In genomic region chr1:26784023-26784871, GRCh38 we compare ENCODE assay signal across 8 cellular contexts.
A peak's percentile ranks its signal among the peaks of the same experiment; 100 is the strongest.
DNase-seq lines count a peak whose midpoint lies in the region; ATAC-seq and TF ChIP-seq lines count a peak whose summit lies in the region.

No MANE protein-coding gene starts in this region.

- peak overlapping the region; percentile 53 for H3K27ac ChIP-seq in RWPE1

- ATAC-seq in GM21367 (IDR thresholded peaks at IDR 0.05; ENCODE audit: unreplicated experiment) (no peak), GM19452 (IDR thresholded peaks at IDR 0.05; ENCODE audit: unreplicated experiment) (no peak)

- CTCF ChIA-PET in RWPE1 (lab: Yijun Ruan, JAX) = interaction anchor here (0.8 to 1.0 kb wide), 2 partner anchors 36 to 107 kb away, joined by 3 to 8 read pairs; no protein-coding TSS in a partner anchor

- DNase-seq in SIG-M5 treated with dmso at 0.1 percent for 504 hours (lab: John Stamatoyannopoulos, UW; ENCODE audit: unreplicated experiment) (peak; percentile 44), SIG-M5 (lab: John Stamatoyannopoulos, UW) (no peak), RWPE1 (ENCODE audit: low spot score) (peak; percentile 41), fibroblast of mammary gland (ENCODE audit: low read depth) (peak; percentile 88), nucleus accumbens (lab: John Stamatoyannopoulos, UW) (peak in 45 of 56 donors; percentile 8 to 85 (median 51)), cerebellar nuclear complex (lab: John Stamatoyannopoulos, UW) (no peak)

- POLR2A ChIA-PET in RWPE1 (lab: Yijun Ruan, JAX; ENCODE audit: low non-redundant PET) = interaction anchor here (1.2 kb wide), 1 partner anchor 86 kb away, joined by 4 read pairs; no protein-coding TSS in a partner anchor

- no peak for TF ChIP-seq CTCF in RWPE1 (conservative IDR thresholded peaks at IDR 0.05; ENCODE audit: low read depth)
- no peak for TF ChIP-seq CTCF in fibroblast of mammary gland (conservative IDR thresholded peaks at IDR 0.05; ENCODE audit: control insufficient read depth, insufficient read depth, low read depth, low read length)

- H3K4me3 ChIP-seq in fibroblast of mammary gland (ENCODE audit: control insufficient read depth, low read depth, low read length) = no peak overlapping the region

Comparison
In these comparisons a context has a peak if more than half of its experiments do, and no peak if none do; other contexts are left out.
1. DNase-seq: peak in SIG-M5 treated with dmso at 0.1 percent for 504 hours (single experiment), RWPE1 (single experiment), fibroblast of mammary gland (single experiment) and nucleus accumbens (45 of 56); none in SIG-M5 (single experiment) and cerebellar nuclear complex (0 of 2).